In genomic region chr9:99809586-99810357, GRCh38 we compare ENCODE assay signal across 26 cellular contexts. TPM values are rescaled to one million over a fixed set of nuclear protein-coding genes. Genes with fewer than 3 reads are reported as not detected.
DNase-seq lines count a peak whose midpoint lies in the region; ATAC-seq and TF ChIP-seq lines count a peak whose summit lies in the region.
"Had no signal": no experiment of that assay in that cellular context is flagged by ENCODE, and none has a peak within 500 bp of the region (broad histone marks: within the 10 kb centered on the region; RNA-seq: fewer than 3 reads in every experiment).

No MANE protein-coding gene starts in this region.

- intact Hi-C loops in HCT116 (cut with micrococcal nuclease) = loop anchor here (5.0 to 10.0 kb wide), 6 partner anchors 415 to 788 kb away; no protein-coding TSS in a partner anchor

- CTCF ChIA-PET in HCT116 (lab: Charles Lee) = interaction anchor here (0.7 kb wide), 1 partner anchor 510 kb away, joined by 3 read pairs; no protein-coding TSS in a partner anchor

- TF ChIP-seq CTCF in HCT116 (IDR thresholded peaks at IDR 0.05 in 2 of 3, conservative IDR thresholded peaks at IDR 0.05 in 1 of 3; ENCODE audit: borderline replicate concordance in 1 of 3, insufficient read depth in 1 of 3, low read depth in 2 of 3, low read length in 2 of 3) (no peak), VCaP (conservative IDR thresholded peaks at IDR 0.05) (no peak), foreskin keratinocyte (conservative IDR thresholded peaks at IDR 0.05) (no peak)

- no peaks in the 10 kb centered on the region for H3K9me2 ChIP-seq in HCT116 (ENCODE audit: insufficient read depth)

- H3K9me3 ChIP-seq in HCT116 (ENCODE audit: control insufficient read depth in 1 of 2, insufficient read depth in 1 of 2, low read depth in 1 of 2, low read length in 2 of 2) = no peaks in the 10 kb centered on the region
- H3K9me3 ChIP-seq: lower lobe of right lung, psoas muscle had no signal

- H3K27me3 ChIP-seq in HCT116 (ENCODE audit: insufficient read depth, low read length) (no peaks in the 10 kb centered on the region), foreskin keratinocyte (no peaks in the 10 kb centered on the region)
- H3K27me3 ChIP-seq: cardiac muscle cell had no signal

- no peak for ATAC-seq in HCT116
- peak; percentile 79 for ATAC-seq in foreskin keratinocyte
- ATAC-seq: lower lobe of right lung, psoas muscle had no signal

- no peaks in the 10 kb centered on the region for H4K20me1 ChIP-seq in HCT116 (ENCODE audit: insufficient read depth)

- TF ChIP-seq RAD21 in HCT116 (IDR thresholded peaks at IDR 0.05; ENCODE audit: low read depth) = no peak

- RAD21 ChIA-PET in HCT116 (lab: Charles Lee; ENCODE audit: low non-redundant PET in 1 of 2, low total read pairs in 2 of 2, uncharacterized antibody in 2 of 2, unreplicated experiment in 2 of 2) = interaction anchor here in 1 of 2 experiments (0.6 kb wide), 1 partner anchor 201 kb away, joined by 5 read pairs; no protein-coding TSS in a partner anchor

- DNase-seq in DMS 273 (lab: John Stamatoyannopoulos, UW; ENCODE audit: unreplicated experiment) (peak; percentile 10), DMS 273 treated with DMSO at 0.1 percent for 48 hours (lab: John Stamatoyannopoulos, UW) (no peak), HCT116 (ENCODE audit: low read depth, low spot score) (no peak), foreskin keratinocyte (peak in 1 of 2 donors; percentile 37), KG1 (lab: John Stamatoyannopoulos, UW) (no peak), NCI-H2029 (lab: John Stamatoyannopoulos, UW) (no peak), HT-29 (ENCODE audit: low spot score) (no peak)
- DNase-seq: activated CD8-positive, alpha-beta memory T cell treated with anti-CD3 and anti-CD28 coated beads for 24 hours; activated naive CD4-positive, alpha-beta T cell treated with Interleukin-2 at 50 U/mL for 16 hours; activated T-cell treated with anti-CD3 and anti-CD28 coated beads, Interleukin-2, amount 50 U/mL, for 24 hours; CD4-positive, CD25-positive, alpha-beta regulatory T cell; cortex of kidney; endodermal cell; glutamatergic neuron; KBM-7; lower lobe of right lung; NCI-H1092; NCI-H187; NCI-H2227 treated with DMSO at 0.1 percent for 48 hours; NCI-H774; psoas muscle; SHP77 treated with DMSO at 0.1 percent for 48 hours; trophoblast cell had no signal

- H3K9ac ChIP-seq in HCT116 (ENCODE audit: low read length) = no peak overlapping the region

- POLR2A ChIA-PET in HCT116 (lab: Charles Lee) = no interaction called here

- no peaks in the 10 kb centered on the region for H3K36me3 ChIP-seq in HCT116 (ENCODE audit: control insufficient read depth in 1 of 2, insufficient read depth in 2 of 2, low read length in 2 of 2)
- H3K36me3 ChIP-seq: cardiac muscle cell, lower lobe of right lung had no signal

- no TSS peak for BruUV-seq in HCT116 (replicated peaks; lab: Mats Ljungman, UMichigan)

- H3K4me2 ChIP-seq in HCT116 (ENCODE audit: low read length) = no peak overlapping the region

- H2AFZ ChIP-seq in HCT116 (ENCODE audit: low read depth, low read length, poor library complexity, severe bottlenecking) = no peak overlapping the region

- H3K4me1 ChIP-seq in HCT116 (ENCODE audit: control insufficient read depth in 1 of 2, insufficient read depth in 2 of 2, low read length in 2 of 2) = peaks cover 15 to 28% of the 10 kb centered on the region in 2 experiments
- H3K4me1 ChIP-seq in foreskin keratinocyte = peaks cover 18% of the 10 kb centered on the region
- H3K4me1 ChIP-seq: lower lobe of right lung had no signal

- H3K79me2 ChIP-seq in HCT116 (ENCODE audit: insufficient read depth, low read length) = peaks cover 10% of the 10 kb centered on the region; the same call in 1 of the 2 replicates

- H3K27ac ChIP-seq in HCT116 (ENCODE audit: low read depth, low read length) (no peak overlapping the region), VCaP (peak overlapping the region; percentile 60), foreskin keratinocyte (no peak overlapping the region)
- H3K27ac ChIP-seq: 22Rv1, cardiac muscle cell, lower lobe of right lung, psoas muscle had no signal

- TF ChIP-seq POLR2A in HCT116 (IDR thresholded peaks at IDR 0.05; ENCODE audit: borderline replicate concordance, extremely low read depth, insufficient read depth, insufficient read length) = no peak

- no peak overlapping the region for H3K4me3 ChIP-seq in HCT116 (replicated peaks in 1 of 2; ENCODE audit: low read depth in 1 of 2, low read length in 2 of 2)
- H3K4me3 ChIP-seq: cardiac muscle cell, lower lobe of right lung, psoas muscle had no signal

TF ChIP-seq in HCT116, 20 proteins besides CTCF, POLR2A, EP300 and RAD21:
- TF ChIP-seq FOSL1 (IDR thresholded peaks at IDR 0.05; ENCODE audit: low read depth) (peak; percentile 51), JUND (IDR thresholded peaks at IDR 0.05) (0 out of 2 replicates have a peak, but pooled peaks have one; percentile 10), ELF1 (IDR thresholded peaks at IDR 0.05; ENCODE audit: borderline replicate concordance, low read depth) (no peak)

RNA-seq across cellular contexts. Expression of gene NR4A3, which starts 11.9 kb away (rescaled TPM):
- total RNA-seq in HCT116 (2021; ENCODE audit: unreplicated experiment) (0.86 TPM), foreskin keratinocyte (0.04 and 0.07 TPM in 2 replicates)
- 0.40 and 1.8 TPM in 2 replicates for polyA plus RNA-seq in HCT116 (2012)
- 0.01 TPM in 1 of 2 replicates, not detected in the other for polyA plus RNA-seq in foreskin keratinocyte
- total RNA-seq in HT-29 (2014; rRNA removed; shearing (Covaris generic)) = 0.13 TPM in 1 of 2 replicates, not detected in the other
